In the genomic region with DNA sequence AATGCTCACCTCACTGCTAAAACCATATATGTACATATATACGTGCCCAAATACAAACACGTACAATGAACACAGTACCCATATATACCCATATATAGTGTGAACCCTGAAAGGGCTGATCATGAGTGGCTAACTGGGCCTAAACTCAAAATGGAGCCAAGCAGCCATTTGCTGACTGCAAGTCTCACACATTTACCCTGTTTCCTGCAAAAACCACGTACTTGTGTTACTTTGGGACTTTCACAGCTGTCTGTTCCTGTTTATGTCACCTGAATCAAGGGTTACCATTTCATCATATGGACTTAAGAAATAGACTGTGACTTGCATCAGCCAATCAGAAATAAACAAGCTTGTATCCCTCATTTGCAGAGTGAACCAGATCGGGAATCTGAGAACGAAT, we compare ENCODE assay signal across 1 cellular context. TPM values are rescaled to one million over a fixed set of nuclear protein-coding genes. Genes with fewer than 3 reads are reported as not detected.
"Had no signal": no experiment of that assay in that cellular context is flagged by ENCODE, and none has a peak within 500 bp of the region (broad histone marks: within the 10 kb centered on the region; RNA-seq: fewer than 3 reads in every experiment).

No MANE protein-coding gene starts in this region.

RNA-seq across cellular contexts. Expression of gene NUTM2B, which starts 5.9 kb away (rescaled TPM):
- total RNA-seq: kidney epithelial cell had no signal
